In genomic region chr16:560701-561412, GRCh38 we compare ENCODE assay signal across 22 cellular contexts. TPM values are rescaled to one million over a fixed set of nuclear protein-coding genes. Genes with fewer than 3 reads are reported as not detected.
"Had no signal": no experiment of that assay in that cellular context is flagged by ENCODE, and none has a peak within 500 bp of the region (broad histone marks: within the 10 kb centered on the region; RNA-seq: fewer than 3 reads in every experiment).

No MANE protein-coding gene starts in this region.

- H3K4me1 ChIP-seq: prostate gland had no signal

- H3K9me3 ChIP-seq: left lung, prostate gland, right atrium auricular region, upper lobe of right lung had no signal

- ATAC-seq: activated CD4-positive, CD25-positive, alpha-beta regulatory T cell treated with anti-CD3 and anti-CD28 coated beads, Interleukin-2, amount 50 U/mL, for 24 hours; left lung; naive thymus-derived CD4-positive, alpha-beta T cell; upper lobe of right lung had no signal

- H3K36me3 ChIP-seq: cardiac muscle cell, left lung, prostate gland, right atrium auricular region, upper lobe of right lung had no signal

- H3K4me3 ChIP-seq: left lung, lung, prostate gland, right atrium auricular region, upper lobe of right lung had no signal

- DNase-seq: activated CD4-positive, alpha-beta memory T cell treated with anti-CD3 and anti-CD28 coated beads, Interleukin-2, amount 10 ng/mL, durations not matched to agents 7 days and 5 days; activated CD4-positive, alpha-beta T cell treated with anti-CD3 and anti-CD28 coated beads, Interleukin-2, amount 10 ng/mL, durations not matched to agents 24 days and 14 days; activated effector memory CD4-positive, alpha-beta T cell treated with anti-CD3 and anti-CD28 coated beads, Interleukin-2, amount 50 U/mL, for 16 hours; activated naive CD4-positive, alpha-beta T cell treated with anti-CD3 and anti-CD28 coated beads, Interleukin-2, amount 10 ng/mL, durations not matched to agents 7 days and 5 days; amygdala; cortex of kidney; erythroblast; foreskin fibroblast; kidney glomerular epithelial cell; left lung; naive thymus-derived CD4-positive, alpha-beta T cell; stimulated activated CD4-positive, alpha-beta T cell treated with anti-CD3 and anti-CD28 coated beads, Interleukin-4, amount 100 ng/mL, for 24 hours; stimulated activated naive CD4-positive, alpha-beta T cell treated with Interleukin-2 at 50 U/mL for 16 hours; upper lobe of right lung had no signal

- H3K27ac ChIP-seq: cardiac muscle cell, left lung, prostate gland, right atrium auricular region, upper lobe of right lung, VCaP had no signal

RNA-seq across cellular contexts. Expression of gene PRR35, which starts 0.7 kb away (rescaled TPM):
- total RNA-seq: activated CD4-positive, alpha-beta memory T cell treated with anti-CD3 and anti-CD28 coated beads, Interleukin-2, amount 10 ng/mL, durations not matched to agents 7 days and 5 days; activated CD4-positive, alpha-beta T cell treated with anti-CD3 and anti-CD28 coated beads, Interleukin-2, amount 10 ng/mL, durations not matched to agents 24 days and 14 days; fibroblast of lung; left lung; lung; naive thymus-derived CD4-positive, alpha-beta T cell; neural crest cell; right atrium auricular region; upper lobe of right lung had no signal
